ENCODE assay signal across 12 cellular contexts in genomic region chr7:151608031-151608551, GRCh38.
DNase-seq lines count a peak whose midpoint lies in the region; ATAC-seq and TF ChIP-seq lines count a peak whose summit lies in the region.
"Had no signal": no experiment of that assay in that cellular context is flagged by ENCODE, and none has a peak within 500 bp of the region (broad histone marks: within the 10 kb centered on the region; RNA-seq: fewer than 3 reads in every experiment).

No MANE protein-coding gene starts in this region.

- H3K27ac Mint-ChIP-seq in endodermal cell (no peak overlapping the region), nephron progenitor cell (peak overlapping the region; percentile 77)

- H3K9me3 ChIP-seq in endodermal cell (ENCODE audit: control insufficient read depth, low read length) (no peaks in the 10 kb centered on the region), ovary (no peaks in the 10 kb centered on the region)

- H3K9ac ChIP-seq in endodermal cell (ENCODE audit: extremely low read depth, low read length, poor library complexity, severe bottlenecking), result no peak overlapping the region

- no peaks in the 10 kb centered on the region for H3K4me1 Mint-ChIP-seq in endodermal cell
- H3K4me1 Mint-ChIP-seq in nephron progenitor cell, result peaks cover 22% of the 10 kb centered on the region
- H3K4me1 Mint-ChIP-seq: nephron had no signal

- no peaks in the 10 kb centered on the region for H3K27me3 Mint-ChIP-seq in endodermal cell (ENCODE audit: insufficient read depth)
- peaks cover 9% of the 10 kb centered on the region for H3K27me3 Mint-ChIP-seq in nephron progenitor cell (ENCODE audit: low read depth, poor library complexity)

- no peak for ATAC-seq in HG02798 (IDR thresholded peaks at IDR 0.05; ENCODE audit: poor library complexity, unreplicated experiment)
- no peak for ATAC-seq in HG03025 (IDR thresholded peaks at IDR 0.05; ENCODE audit: low FRiP score, unreplicated experiment)
- ATAC-seq: GM12878 had no signal

- whole genome bisulfite sequencing in endodermal cell (ENCODE audit: insufficient coverage in 1 of 2, insufficient read length in 1 of 2), 2 experiments, result 92% methylated on average over 9 to 15 of the region's 15 CpGs
- 88 to 93% (median 90%) methylated on average over 15 of the region's 15 CpGs for WGBS in ovary, 3 donors

- H3K27me3 ChIP-seq in endodermal cell (ENCODE audit: control insufficient read depth, insufficient read depth, low read length, poor library complexity, severe bottlenecking) (no peaks in the 10 kb centered on the region), ovary (no peaks in the 10 kb centered on the region)

- no peak overlapping the region for H3K4me3 ChIP-seq in endodermal cell (ENCODE audit: low read length)
- no peak overlapping the region for H3K4me3 ChIP-seq in ovary
- H3K4me3 ChIP-seq: GM12878 had no signal

- H3K36me3 Mint-ChIP-seq in endodermal cell (ENCODE audit: low read depth) (peaks cover 14% of the 10 kb centered on the region), nephron progenitor cell (ENCODE audit: low read depth) (peaks cover 5% of the 10 kb centered on the region)

- H3K9me3 Mint-ChIP-seq in endodermal cell (no peaks in the 10 kb centered on the region), nephron progenitor cell (peaks cover 4% of the 10 kb centered on the region)
- H3K9me3 Mint-ChIP-seq: nephron had no signal

- H3K27ac ChIP-seq in endodermal cell (ENCODE audit: low read depth, low read length) (no peak overlapping the region), ovary (no peak overlapping the region)

- peaks cover 8% of the 10 kb centered on the region for H3K36me3 ChIP-seq in endodermal cell (ENCODE audit: control insufficient read depth, insufficient read depth, low read length)
- no peaks in the 10 kb centered on the region for H3K36me3 ChIP-seq in ovary

- TF ChIP-seq CTCF in endodermal cell (conservative IDR thresholded peaks at IDR 0.05) (peak; percentile 38), nephron progenitor cell (IDR thresholded peaks at IDR 0.05) (no peak), ovary (IDR thresholded peaks at IDR 0.05) (no peak)

- intact Hi-C loops in ovary (cut with DNase I), result no loop called here

- TF ChIP-seq EP300 in ovary (IDR thresholded peaks at IDR 0.05), result no peak

- DNase-seq in DMS53 (lab: John Stamatoyannopoulos, UW) (peak; percentile 15), DMS53 treated with DMSO at 0.1 percent for 48 hours (lab: John Stamatoyannopoulos, UW; ENCODE audit: unreplicated experiment) (no peak), OCI-M1 (lab: John Stamatoyannopoulos, UW) (peak; percentile 2), endodermal cell (no peak), nephron progenitor cell (peak; percentile 20), ovary (no peak)
- DNase-seq: 8988T, NCI-H2171 treated with DMSO at 0.1 percent for 48 hours had no signal

- H3K4me1 ChIP-seq in endodermal cell (ENCODE audit: control insufficient read depth, insufficient read depth, low read length) (no peaks in the 10 kb centered on the region), ovary (ENCODE audit: insufficient read depth) (no peaks in the 10 kb centered on the region)

- H3K4me3 Mint-ChIP-seq in endodermal cell (no peak overlapping the region), nephron progenitor cell (no peak overlapping the region)
- H3K4me3 Mint-ChIP-seq: nephron had no signal

- TF ChIP-seq POLR2A in ovary (IDR thresholded peaks at IDR 0.05), result no peak

Comparison
In these comparisons a context has a peak if more than half of its experiments do, and no peak if none do; other contexts are left out.
1. DNase-seq: peak in DMS53 (single experiment), OCI-M1 (single experiment) and nephron progenitor cell (single experiment); none in DMS53 treated with DMSO at 0.1 percent for 48 hours (single experiment), endodermal cell (single experiment) and ovary (0 of 5).